ENCODE assay signal across 10 cellular contexts in genomic region chr1:109306832-109307362, GRCh38. TPM values are rescaled to one million over a fixed set of nuclear protein-coding genes. Genes with fewer than 3 reads are reported as not detected.
DNase-seq lines count a peak whose midpoint lies in the region; ATAC-seq and TF ChIP-seq lines count a peak whose summit lies in the region.
"Had no signal": no experiment of that assay in that cellular context is flagged by ENCODE, and none has a peak within 500 bp of the region (broad histone marks: within the 10 kb centered on the region; RNA-seq: fewer than 3 reads in every experiment).

A gene with protein sequence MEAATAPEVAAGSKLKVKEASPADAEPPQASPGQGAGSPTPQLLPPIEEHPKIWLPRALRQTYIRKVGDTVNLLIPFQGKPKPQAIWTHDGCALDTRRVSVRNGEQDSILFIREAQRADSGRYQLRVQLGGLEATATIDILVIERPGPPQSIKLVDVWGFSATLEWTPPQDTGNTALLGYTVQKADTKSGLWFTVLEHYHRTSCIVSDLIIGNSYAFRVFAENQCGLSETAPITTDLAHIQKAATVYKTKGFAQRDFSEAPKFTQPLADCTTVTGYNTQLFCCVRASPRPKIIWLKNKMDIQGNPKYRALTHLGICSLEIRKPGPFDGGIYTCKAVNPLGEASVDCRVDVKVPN (minus strand): TSS chr1:109307011. CDS start chr1:109306991, 20 bp downstream.

- H3K9me3 ChIP-seq in HEK293 (ENCODE audit: control insufficient read depth, insufficient read depth, low read depth, low read length) (no peaks in the 10 kb centered on the region), cardiac muscle cell (ENCODE audit: low read depth) (no peaks in the 10 kb centered on the region), prostate gland (no peaks in the 10 kb centered on the region)
- H3K9me3 ChIP-seq: SJSA1 had no signal

- H3K27me3 ChIP-seq in cardiac muscle cell, result peaks cover 14% of the 10 kb centered on the region
- H3K27me3 ChIP-seq in prostate gland (replicated peaks; ENCODE audit: insufficient read depth), result no peaks in the 10 kb centered on the region
- H3K27me3 ChIP-seq: SJSA1 had no signal

- ATAC-seq in SK-N-SH treated with all-trans-retinoic acid at 6 μM for 48 hours (no peak), GM19023 (IDR thresholded peaks at IDR 0.05; ENCODE audit: unreplicated experiment) (no peak)

- no peak for TF ChIP-seq POLR2A in prostate gland (IDR thresholded peaks at IDR 0.05)

- POLR2A ChIA-PET in HEK293 (lab: Yijun Ruan, JAX), result interaction anchor here (1.4 kb wide), 1 partner anchor 24 kb away, joined by 7 read pairs; the partner anchor contains the start of gene PSRC1

- no peak for TF ChIP-seq CTCF in HEK293 (tag by site-specific recombination; IDR thresholded peaks at IDR 0.05)
- no peak for TF ChIP-seq CTCF in cardiac muscle cell (IDR thresholded peaks at IDR 0.05; ENCODE audit: low read depth, low read length)
- TF ChIP-seq CTCF in prostate gland (IDR thresholded peaks at IDR 0.05), result no peak

- CTCF ChIA-PET in HEK293 (lab: Yijun Ruan, JAX), result interaction anchor here (2.2 kb wide), 1 partner anchor 91 kb away, joined by 11 read pairs; the partner anchor contains the start of gene SORT1

- H3K4me1 ChIP-seq in HEK293 (ENCODE audit: control insufficient read depth, insufficient read depth, low read length) (0 out of 2 replicates have a peak, but pooled peaks cover 2% of the 10 kb centered on the region), cardiac muscle cell (ENCODE audit: low read depth) (peaks cover 31% of the 10 kb centered on the region), prostate gland (replicated peaks) (no peaks in the 10 kb centered on the region)
- H3K4me1 ChIP-seq: SJSA1 had no signal

- DNase-seq in NCI-H82 treated with DMSO at 0.1 percent for 48 hours (lab: John Stamatoyannopoulos, UW; ENCODE audit: unreplicated experiment) (peak; percentile 84), cardiac muscle cell (ENCODE audit: low read depth in 1 of 2, low spot score in 1 of 2) (no peak), prostate gland (ENCODE audit: low spot score) (no peak), occipital lobe (lab: John Stamatoyannopoulos, UW) (no peak), NCI-H748 treated with DMSO at 0.1 percent for 48 hours (lab: John Stamatoyannopoulos, UW) (no peak)

- peaks cover 0 to 11% of the 10 kb centered on the region in 2 experiments; a peak in 1 of 3 replicates for H3K36me3 ChIP-seq in HEK293 (ENCODE audit: control insufficient read depth in 2 of 2, insufficient read depth in 1 of 2, low read length in 2 of 2)
- no peaks in the 10 kb centered on the region for H3K36me3 ChIP-seq in cardiac muscle cell
- no peaks in the 10 kb centered on the region for H3K36me3 ChIP-seq in prostate gland
- H3K36me3 ChIP-seq: SJSA1 had no signal

- 72% methylated on average over 8 of the region's 8 CpGs for WGBS in prostate gland

- H3K4me3 ChIP-seq in HEK293 (ENCODE audit: low read depth, low read length) (no peak within 1 kb of the TSS), cardiac muscle cell (no peak within 1 kb of the TSS), prostate gland (no peak within 1 kb of the TSS)
- H3K4me3 ChIP-seq: SJSA1 had no signal

- intact Hi-C loops in prostate gland (cut with DNase I), result no loop called here

- H3K27ac ChIP-seq in HEK293 (ENCODE audit: extremely low read depth, low read depth, low read length), result no peak within 1 kb of the TSS
- peak within 1 kb of the TSS; percentile 76 for H3K27ac ChIP-seq in cardiac muscle cell
- H3K27ac ChIP-seq in prostate gland, result peak within 1 kb of the TSS; percentile 27 to 39
- H3K27ac ChIP-seq: SJSA1 had no signal

TF ChIP-seq in HEK293, 187 proteins besides CTCF, POLR2A, EP300 and RAD21 (continues in another document):
- TF ChIP-seq ZNF560 (tag by site-specific recombination; IDR thresholded peaks at IDR 0.05; ENCODE audit: borderline replicate concordance) (no peak), ZNF140 (tag by site-specific recombination; IDR thresholded peaks at IDR 0.05) (no peak), ZBTB26 (tag by site-specific recombination; optimal IDR thresholded peaks at IDR 0.05) (no peak), ZNF302 (tag by site-specific recombination; IDR thresholded peaks at IDR 0.05; ENCODE audit: low read depth) (no peak)
- TF ChIP-seq, protein P1, sequence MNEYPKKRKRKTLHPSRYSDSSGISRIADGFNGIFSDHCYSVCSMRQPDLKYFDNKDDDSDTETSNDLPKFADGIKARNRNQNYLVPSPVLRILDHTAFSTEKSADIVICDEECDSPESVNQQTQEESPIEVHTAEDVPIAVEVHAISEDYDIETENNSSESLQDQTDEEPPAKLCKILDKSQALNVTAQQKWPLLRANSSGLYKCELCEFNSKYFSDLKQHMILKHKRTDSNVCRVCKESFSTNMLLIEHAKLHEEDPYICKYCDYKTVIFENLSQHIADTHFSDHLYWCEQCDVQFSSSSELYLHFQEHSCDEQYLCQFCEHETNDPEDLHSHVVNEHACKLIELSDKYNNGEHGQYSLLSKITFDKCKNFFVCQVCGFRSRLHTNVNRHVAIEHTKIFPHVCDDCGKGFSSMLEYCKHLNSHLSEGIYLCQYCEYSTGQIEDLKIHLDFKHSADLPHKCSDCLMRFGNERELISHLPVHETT (tag by site-specific recombination; IDR thresholded peaks at IDR 0.05), result no peak
- TF ChIP-seq, protein P2, sequence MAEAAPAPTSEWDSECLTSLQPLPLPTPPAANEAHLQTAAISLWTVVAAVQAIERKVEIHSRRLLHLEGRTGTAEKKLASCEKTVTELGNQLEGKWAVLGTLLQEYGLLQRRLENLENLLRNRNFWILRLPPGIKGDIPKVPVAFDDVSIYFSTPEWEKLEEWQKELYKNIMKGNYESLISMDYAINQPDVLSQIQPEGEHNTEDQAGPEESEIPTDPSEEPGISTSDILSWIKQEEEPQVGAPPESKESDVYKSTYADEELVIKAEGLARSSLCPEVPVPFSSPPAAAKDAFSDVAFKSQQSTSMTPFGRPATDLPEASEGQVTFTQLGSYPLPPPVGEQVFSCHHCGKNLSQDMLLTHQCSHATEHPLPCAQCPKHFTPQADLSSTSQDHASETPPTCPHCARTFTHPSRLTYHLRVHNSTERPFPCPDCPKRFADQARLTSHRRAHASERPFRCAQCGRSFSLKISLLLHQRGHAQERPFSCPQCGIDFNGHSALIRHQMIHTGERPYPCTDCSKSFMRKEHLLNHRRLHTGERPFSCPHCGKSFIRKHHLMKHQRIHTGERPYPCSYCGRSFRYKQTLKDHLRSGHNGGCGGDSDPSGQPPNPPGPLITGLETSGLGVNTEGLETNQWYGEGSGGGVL (tag by site-specific recombination; IDR thresholded peaks at IDR 0.05), result peak; percentile 37; the same call in 1 of the 2 replicates

TF ChIP-seq in SK-N-SH treated with all-trans-retinoic acid at 6 μM for 48 hours, 23 proteins besides CTCF, POLR2A, EP300 and RAD21 (continues in another document):
- TF ChIP-seq ZNF8 (CRISPR knock-in tag; IDR thresholded peaks at IDR 0.05), result no peak
- TF ChIP-seq, protein P3, sequence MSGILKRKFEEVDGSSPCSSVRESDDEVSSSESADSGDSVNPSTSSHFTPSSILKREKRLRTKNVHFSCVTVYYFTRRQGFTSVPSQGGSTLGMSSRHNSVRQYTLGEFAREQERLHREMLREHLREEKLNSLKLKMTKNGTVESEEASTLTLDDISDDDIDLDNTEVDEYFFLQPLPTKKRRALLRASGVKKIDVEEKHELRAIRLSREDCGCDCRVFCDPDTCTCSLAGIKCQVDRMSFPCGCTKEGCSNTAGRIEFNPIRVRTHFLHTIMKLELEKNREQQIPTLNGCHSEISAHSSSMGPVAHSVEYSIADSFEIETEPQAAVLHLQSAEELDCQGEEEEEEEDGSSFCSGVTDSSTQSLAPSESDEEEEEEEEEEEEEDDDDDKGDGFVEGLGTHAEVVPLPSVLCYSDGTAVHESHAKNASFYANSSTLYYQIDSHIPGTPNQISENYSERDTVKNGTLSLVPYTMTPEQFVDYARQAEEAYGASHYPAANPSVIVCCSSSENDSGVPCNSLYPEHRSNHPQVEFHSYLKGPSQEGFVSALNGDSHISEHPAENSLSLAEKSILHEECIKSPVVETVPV (CRISPR knock-in tag; IDR thresholded peaks at IDR 0.05), result no peak
- TF ChIP-seq SNAI2 (CRISPR knock-in tag; IDR thresholded peaks at IDR 0.05), result no peak
- no peak for TF ChIP-seq TCF4 (CRISPR knock-in tag; IDR thresholded peaks at IDR 0.05; ENCODE audit: borderline replicate concordance)
- TF ChIP-seq GLIS3 (CRISPR knock-in tag; IDR thresholded peaks at IDR 0.05), result no peak
- TF ChIP-seq TOX (CRISPR knock-in tag; IDR thresholded peaks at IDR 0.05; ENCODE audit: borderline replicate concordance), result no peak
- no peak for TF ChIP-seq PPARA (CRISPR knock-in tag; IDR thresholded peaks at IDR 0.05; ENCODE audit: borderline replicate concordance)
- no peak for TF ChIP-seq OSR1 (CRISPR knock-in tag; IDR thresholded peaks at IDR 0.05)
- TF ChIP-seq, protein P4, sequence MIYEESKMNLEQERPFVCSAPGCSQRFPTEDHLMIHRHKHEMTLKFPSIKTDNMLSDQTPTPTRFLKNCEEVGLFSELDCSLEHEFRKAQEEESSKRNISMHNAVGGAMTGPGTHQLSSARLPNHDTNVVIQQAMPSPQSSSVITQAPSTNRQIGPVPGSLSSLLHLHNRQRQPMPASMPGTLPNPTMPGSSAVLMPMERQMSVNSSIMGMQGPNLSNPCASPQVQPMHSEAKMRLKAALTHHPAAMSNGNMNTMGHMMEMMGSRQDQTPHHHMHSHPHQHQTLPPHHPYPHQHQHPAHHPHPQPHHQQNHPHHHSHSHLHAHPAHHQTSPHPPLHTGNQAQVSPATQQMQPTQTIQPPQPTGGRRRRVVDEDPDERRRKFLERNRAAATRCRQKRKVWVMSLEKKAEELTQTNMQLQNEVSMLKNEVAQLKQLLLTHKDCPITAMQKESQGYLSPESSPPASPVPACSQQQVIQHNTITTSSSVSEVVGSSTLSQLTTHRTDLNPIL (CRISPR knock-in tag; IDR thresholded peaks at IDR 0.05; ENCODE audit: low read depth), result no peak
- no peak for TF ChIP-seq ZFP3 (CRISPR knock-in tag; IDR thresholded peaks at IDR 0.05)
- TF ChIP-seq ARNTL (CRISPR knock-in tag; IDR thresholded peaks at IDR 0.05; ENCODE audit: borderline replicate concordance, low read depth), result no peak

RNA-seq across cellular contexts. Expression of the gene that starts here (rescaled TPM):
- not detected in 2 replicates for total RNA-seq in cardiac muscle cell
- polyA plus RNA-seq in cardiac muscle cell, result 0.57 TPM in 1 of 2 replicates, not detected in the other
- not detected for total RNA-seq in prostate gland
- not detected for total RNA-seq in occipital lobe
- total RNA-seq: fibroblast of villous mesenchyme, SJSA1 had no signal
